Comparison of ENCODE assay signal across 28 cellular contexts in genomic region chr9:90017704-90018103, GRCh38.
"Had no signal": no experiment of that assay in that cellular context is flagged by ENCODE, and none has a peak within 500 bp of the region (broad histone marks: within the 10 kb centered on the region; RNA-seq: fewer than 3 reads in every experiment).

No MANE protein-coding gene starts in this region.

- H3K4me3 ChIP-seq: ovary, psoas muscle, right lobe of liver, sigmoid colon, suprapubic skin, testis, tibial artery, transverse colon, upper lobe of right lung, uterus had no signal

- H3K4me1 ChIP-seq: testis, transverse colon, upper lobe of right lung, uterus had no signal

- H3K27me3 ChIP-seq: ovary, right lobe of liver, sigmoid colon, suprapubic skin, testis, tibial artery, transverse colon, upper lobe of right lung, uterus had no signal

- H3K9ac ChIP-seq: parathyroid adenoma had no signal

- H3K27ac ChIP-seq: ovary, parathyroid adenoma, psoas muscle, right lobe of liver, sigmoid colon, suprapubic skin, testis, tibial artery, transverse colon, upper lobe of right lung, uterus had no signal

- DNase-seq: naive thymus-derived CD8-positive, alpha-beta T cell; nephron progenitor cell; occipital lobe; ovary; posterior cingulate gyrus; psoas muscle; right cardiac atrium; right lobe of liver; sigmoid colon; small intestine; stimulated activated CD4-positive, alpha-beta T cell treated with anti-CD3 and anti-CD28 coated beads, Interleukin-12 subunit alpha, Interleukin-12 subunit beta, amount 100 ng/mL, for 4 hours; stimulated activated CD4-positive, alpha-beta T cell treated with anti-CD3 and anti-CD28 coated beads, Interleukin-1b, Interleukin-23, amount 100 ng/mL, for 48 hours; stimulated activated CD4-positive, alpha-beta T cell treated with anti-CD3 and anti-CD28 coated beads, Interleukin-4, amount 100 ng/mL, for 1 hour; stimulated activated CD4-positive, alpha-beta T cell treated with anti-CD3 and anti-CD28 coated beads, Interleukin-4, amount 100 ng/mL, for 4 hours; stimulated activated CD8-positive, alpha-beta memory T cell treated with anti-CD3 and anti-CD28 coated beads, Interleukin-4, amount 100 ng/mL, for 48 hours; stimulated activated naive CD4-positive, alpha-beta T cell; stimulated activated naive CD8-positive, alpha-beta T cell treated with anti-CD3 and anti-CD28 coated beads, Interleukin-15, amount 100 ng/mL, for 72 hours; stimulated activated naive CD8-positive, alpha-beta T cell treated with anti-CD3 and anti-CD28 coated beads, Interleukin-15, Interleukin-2, amounts not matched to agents 100 U/mL and 50 U/mL, for 24 hours; substantia nigra; testis; transverse colon; upper lobe of right lung; uterus had no signal

- H3K9me3 ChIP-seq: ovary, psoas muscle, right lobe of liver, sigmoid colon, suprapubic skin, testis, tibial artery, transverse colon, upper lobe of right lung, uterus had no signal

- ATAC-seq: naive thymus-derived CD8-positive, alpha-beta T cell; natural killer cell treated with Interleukin-12 subunit alpha and Interleukin-12 subunit beta and Interleukin-15 and Interleukin-18, amount 100 ng/mL, for 72 hours; psoas muscle; right cardiac atrium; right lobe of liver; stimulated activated memory B cell treated with anti-CD40 and anti-IgM and Interleukin-4, amounts not matched to agents 10 μg/mL and 1 μg/mL and 100 μg/mL, for 72 hours; stimulated activated naive CD8-positive, alpha-beta T cell treated with anti-CD3 and anti-CD28 coated beads, Interleukin-15, amount 100 ng/mL, for 72 hours; stimulated activated naive CD8-positive, alpha-beta T cell treated with anti-CD3 and anti-CD28 coated beads, Interleukin-15, Interleukin-2, amounts not matched to agents 100 U/mL and 50 U/mL, for 24 hours; upper lobe of right lung had no signal

- H2AFZ ChIP-seq: parathyroid adenoma had no signal

- H3K36me3 ChIP-seq: ovary, right lobe of liver, sigmoid colon, suprapubic skin, tibial artery, transverse colon, upper lobe of right lung, uterus had no signal
